ENCODE assay signal across 22 cellular contexts in genomic region chr15:90939756-90940155, GRCh38.
"Had no signal": no experiment of that assay in that cellular context is flagged by ENCODE, and none has a peak within 500 bp of the region (broad histone marks: within the 10 kb centered on the region; RNA-seq: fewer than 3 reads in every experiment).

No MANE protein-coding gene starts in this region.

- H3K27me3 ChIP-seq: MG63 had no signal

- DNase-seq: IMR-90, Karpas-422, KG1, MG63, NCI-H1092, NCI-H1105 treated with DMSO at 0.1 percent for 48 hours, NCI-H1417 treated with DMSO at 0.1 percent for 48 hours, NCI-H146, NCI-H1694 treated with DMSO at 0.1 percent for 48 hours, NCI-H1930, NCI-H2081, NCI-H2107, NCI-H2227 treated with DMSO at 0.1 percent for 48 hours, NCI-H524, NCI-H526 treated with DMSO at 0.1 percent for 48 hours, NCI-H774, RPMI8226, SHP77, SK-N-SH, SW 1271 had no signal

- H3K9me3 ChIP-seq: MG63, SK-N-SH had no signal

- H3K4me2 ChIP-seq: SK-N-SH had no signal

- H3K4me3 ChIP-seq: MG63 had no signal

- FAIRE-seq: HepG2, RCC 7860 had no signal

- H3K9ac ChIP-seq: SK-N-SH had no signal

- ATAC-seq: HepG2 had no signal
